In the genomic region with DNA sequence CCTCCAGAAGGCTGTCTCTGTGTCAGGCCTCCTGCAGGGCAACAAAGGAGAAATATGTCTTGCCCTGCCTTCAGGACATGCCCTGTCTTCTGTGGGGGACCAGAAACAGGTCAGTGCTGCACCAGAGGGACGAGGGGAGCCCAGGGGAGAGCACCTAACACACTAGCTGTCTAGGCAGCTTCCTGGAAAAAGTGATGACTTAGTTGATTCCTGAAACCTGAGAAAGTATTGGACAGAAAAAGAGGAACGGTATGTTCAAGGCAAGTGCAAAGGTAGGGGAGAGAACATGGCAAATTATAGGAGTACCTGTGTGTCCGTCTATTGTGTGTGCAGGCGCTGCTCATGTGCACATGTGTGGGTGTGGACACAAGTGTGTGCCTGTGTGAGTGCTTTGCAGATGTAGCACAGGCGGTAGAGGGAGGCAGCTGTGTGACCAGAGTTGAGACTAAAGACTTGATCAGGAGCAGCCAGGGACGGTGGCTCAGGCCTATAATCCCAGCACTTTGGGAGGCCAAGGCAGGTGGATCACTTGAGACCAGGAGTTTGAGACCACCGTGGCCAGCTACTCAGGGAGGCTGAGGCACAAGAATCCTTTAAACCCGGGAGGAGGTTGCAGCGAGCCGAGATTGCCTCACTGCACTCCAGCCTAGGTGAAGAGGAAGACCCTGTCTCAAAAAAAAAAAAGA, we compare ENCODE assay signal across 15 cellular contexts.
DNase-seq lines count a peak whose midpoint lies in the region; ATAC-seq, FAIRE-seq and TF ChIP-seq lines count a peak whose summit lies in the region.
"Had no signal": no experiment of that assay in that cellular context is flagged by ENCODE, and none has a peak within 500 bp of the region (broad histone marks: within the 10 kb centered on the region; RNA-seq: fewer than 3 reads in every experiment).

No MANE protein-coding gene starts in this region.

- H3K4me1 Mint-ChIP-seq in Caco-2 (ENCODE audit: low read depth, unreplicated experiment): peaks cover 6% of the 10 kb centered on the region
- peaks cover 9% of the 10 kb centered on the region for H3K4me1 Mint-ChIP-seq in activated naive CD8-positive, alpha-beta T cell treated with anti-CD3 and anti-CD28 coated beads for 36 hours
- H3K4me1 Mint-ChIP-seq in natural killer cell: peaks cover 11 to 13% of the 10 kb centered on the region in 2 donors

- no peaks in the 10 kb centered on the region for H4K20me1 ChIP-seq in osteoblast (ENCODE audit: insufficient read depth, low read length)

- H3K27me3 ChIP-seq in Caco-2 (replicated peaks; ENCODE audit: control insufficient read depth, insufficient read depth, low read length): peaks cover 4% of the 10 kb centered on the region; the same call in 1 of the 2 replicates
- no peaks in the 10 kb centered on the region for H3K27me3 ChIP-seq in tibial nerve
- H3K27me3 ChIP-seq in osteoblast (ENCODE audit: insufficient read depth, low read length): peaks cover 15% of the 10 kb centered on the region

- H3K79me2 ChIP-seq in osteoblast (ENCODE audit: insufficient read depth, low read length): no peaks in the 10 kb centered on the region

- H3K36me3 ChIP-seq in Caco-2 (ENCODE audit: control insufficient read depth, insufficient read depth, low read length): no peaks in the 10 kb centered on the region
- H3K36me3 ChIP-seq in tibial nerve: no peaks in the 10 kb centered on the region
- H3K36me3 ChIP-seq in osteoblast (ENCODE audit: insufficient read depth, low read length): no peaks in the 10 kb centered on the region
- H3K36me3 ChIP-seq: HAP-1, lower lobe of right lung had no signal

- CTCF ChIA-PET in A549 (lab: Yijun Ruan, JAX): no interaction called here
- CTCF ChIA-PET in Caco-2 (lab: Charles Lee): no interaction called here

- H3K4me2 ChIP-seq in A549: no peak overlapping the region
- no peak overlapping the region for H3K4me2 ChIP-seq in osteoblast (ENCODE audit: insufficient read depth, low read length)

- H2AFZ ChIP-seq in osteoblast (ENCODE audit: low read length): no peak overlapping the region

- H3K36me3 Mint-ChIP-seq in Caco-2 (ENCODE audit: insufficient read depth, unreplicated experiment) (no peaks in the 10 kb centered on the region), natural killer cell (no peaks in the 10 kb centered on the region)
- H3K36me3 Mint-ChIP-seq in activated naive CD8-positive, alpha-beta T cell treated with anti-CD3 and anti-CD28 coated beads for 36 hours: no peaks in the 10 kb centered on the region

- TF ChIP-seq POLR2A in A549 (IDR thresholded peaks at IDR 0.05; ENCODE audit: low read length): no peak; the same call in 1 of the 2 replicates
- TF ChIP-seq POLR2A in tibial nerve (IDR thresholded peaks at IDR 0.05): no peak

- 35% methylated on average over 10 of the region's 10 CpGs for WGBS in A549 (ENCODE audit: missing lambda C conversion rate)
- WGBS in tibial nerve, 2 donors: 85 to 86% methylated on average over 10 of the region's 10 CpGs

- intact Hi-C loops in Caco-2 (cut with micrococcal nuclease; ENCODE audit: unreplicated experiment): loop anchor here (5.0 kb wide), 1 partner anchor 197 kb away; no protein-coding TSS in a partner anchor
- intact Hi-C loops in natural killer cell (cut with micrococcal nuclease): loop anchor here (10.0 kb wide), 1 partner anchor 381 kb away; no protein-coding TSS in a partner anchor

- no peak for ATAC-seq in A549
- no peak for ATAC-seq in natural killer cell
- ATAC-seq in esophagus mucosa: no peak

- peak overlapping the region; percentile 88 for H3K4me3 Mint-ChIP-seq in Caco-2 (ENCODE audit: unreplicated experiment)
- H3K4me3 Mint-ChIP-seq in activated naive CD8-positive, alpha-beta T cell treated with anti-CD3 and anti-CD28 coated beads for 36 hours: peak overlapping the region; percentile 69
- peak overlapping the region; percentile 88 for H3K4me3 Mint-ChIP-seq in natural killer cell

- H3K27ac Mint-ChIP-seq in Caco-2 (ENCODE audit: unreplicated experiment) (no peak overlapping the region), natural killer cell (no peak overlapping the region)
- H3K27ac Mint-ChIP-seq in activated naive CD8-positive, alpha-beta T cell treated with anti-CD3 and anti-CD28 coated beads for 36 hours: no peak overlapping the region

- H3K27ac ChIP-seq in A549 (no peak overlapping the region), tibial nerve (no peak overlapping the region), osteoblast (ENCODE audit: low read depth, low read length) (no peak overlapping the region)
- H3K27ac ChIP-seq: lower lobe of right lung had no signal

- H3K4me1 ChIP-seq in A549 (0 out of 3 replicates have a peak, but pooled peaks cover 3% of the 10 kb centered on the region), Caco-2 (no peaks in the 10 kb centered on the region), tibial nerve (peaks cover 0 to 14% (median 0%) of the 10 kb centered on the region in 4 donors), osteoblast (ENCODE audit: insufficient read depth, low read length) (peaks cover 7% of the 10 kb centered on the region)
- H3K4me1 ChIP-seq: HAP-1 had no signal

- TF ChIP-seq CTCF in A549 (IDR thresholded peaks at IDR 0.05): no peak
- TF ChIP-seq CTCF in Caco-2 (IDR thresholded peaks at IDR 0.05; ENCODE audit: insufficient read depth in 1 of 2, low read depth in 1 of 2, low read length in 1 of 2, severe bottlenecking in 1 of 2, unreplicated experiment in 1 of 2): no peak
- no peak for TF ChIP-seq CTCF in natural killer cell (IDR thresholded peaks at IDR 0.05)
- TF ChIP-seq CTCF in tibial nerve (IDR thresholded peaks at IDR 0.05): no peak
- TF ChIP-seq CTCF in osteoblast (IDR thresholded peaks at IDR 0.05; ENCODE audit: extremely low read depth, low read depth, low read length): no peak

- POLR2A ChIA-PET in A549 (lab: Yijun Ruan, JAX) (no interaction called here), Caco-2 (lab: Charles Lee) (no interaction called here)

- DNase-seq in A549 (ENCODE audit: low read depth in 1 of 2, low spot score in 1 of 2): no peak
- DNase-seq in Caco-2: peak in 1 of 2 experiments; percentile 10
- DNase-seq in activated naive CD8-positive, alpha-beta T cell treated with anti-CD3 and anti-CD28 coated beads for 36 hours: no peak
- no peak for DNase-seq in natural killer cell
- DNase-seq in NCI-H226: no peak
- no peak for DNase-seq in tibial nerve (ENCODE audit: low spot score in 2 of 2)
- DNase-seq in osteoblast (ENCODE audit: insufficient read length, low spot score, missing footprints): no peak
- DNase-seq: AML-193, DND-41, lower lobe of right lung, NCI-H1105 treated with DMSO at 0.1 percent for 48 hours, nucleus accumbens, SHP77 had no signal

- FAIRE-seq in A549 (lab: Jason Lieb, UNC): no peak

- BruUV-seq in Caco-2 (replicated peaks; lab: Mats Ljungman, UMichigan): no TSS peak

- TF ChIP-seq EP300 in A549 (IDR thresholded peaks at IDR 0.05): no peak
- TF ChIP-seq EP300 in tibial nerve (IDR thresholded peaks at IDR 0.05): no peak

- TF ChIP-seq RAD21 in A549 (conservative IDR thresholded peaks at IDR 0.05 in 1 of 2, IDR thresholded peaks at IDR 0.05 in 1 of 2): no peak

- H3K9me3 Mint-ChIP-seq in Caco-2 (ENCODE audit: unreplicated experiment): no peaks in the 10 kb centered on the region
- H3K9me3 Mint-ChIP-seq in activated naive CD8-positive, alpha-beta T cell treated with anti-CD3 and anti-CD28 coated beads for 36 hours: no peaks in the 10 kb centered on the region
- H3K9me3 Mint-ChIP-seq in natural killer cell: no peaks in the 10 kb centered on the region

- H3K4me3 ChIP-seq in A549 (no peak overlapping the region), Caco-2 (ENCODE audit: low read depth, low read length) (no peak overlapping the region), tibial nerve (no peak overlapping the region), osteoblast (ENCODE audit: insufficient read depth, low read length) (no peak overlapping the region)

- no peaks in the 10 kb centered on the region for H3K9me3 ChIP-seq in A549
- H3K9me3 ChIP-seq in Caco-2: no peaks in the 10 kb centered on the region
- H3K9me3 ChIP-seq in tibial nerve: no peaks in the 10 kb centered on the region
- no peaks in the 10 kb centered on the region for H3K9me3 ChIP-seq in osteoblast (ENCODE audit: low read depth, low read length)
- H3K9me3 ChIP-seq: HAP-1, lower lobe of right lung had no signal

- H3K27me3 Mint-ChIP-seq in Caco-2 (ENCODE audit: insufficient read depth, unreplicated experiment): peaks cover 33% of the 10 kb centered on the region
- H3K27me3 Mint-ChIP-seq in activated naive CD8-positive, alpha-beta T cell treated with anti-CD3 and anti-CD28 coated beads for 36 hours: no peaks in the 10 kb centered on the region
- peaks cover 11 to 14% of the 10 kb centered on the region in 2 donors for H3K27me3 Mint-ChIP-seq in natural killer cell (ENCODE audit: low read depth in 2 of 2)

TF ChIP-seq in A549, 52 proteins besides CTCF, POLR2A, EP300 and RAD21:
- no peak for TF ChIP-seq ZC3H11A (IDR thresholded peaks at IDR 0.05)
- TF ChIP-seq, protein P1, sequence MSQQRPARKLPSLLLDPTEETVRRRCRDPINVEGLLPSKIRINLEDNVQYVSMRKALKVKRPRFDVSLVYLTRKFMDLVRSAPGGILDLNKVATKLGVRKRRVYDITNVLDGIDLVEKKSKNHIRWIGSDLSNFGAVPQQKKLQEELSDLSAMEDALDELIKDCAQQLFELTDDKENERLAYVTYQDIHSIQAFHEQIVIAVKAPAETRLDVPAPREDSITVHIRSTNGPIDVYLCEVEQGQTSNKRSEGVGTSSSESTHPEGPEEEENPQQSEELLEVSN (IDR thresholded peaks at IDR 0.05; ENCODE audit: borderline replicate concordance, low read depth): no peak
- TF ChIP-seq, protein P2, sequence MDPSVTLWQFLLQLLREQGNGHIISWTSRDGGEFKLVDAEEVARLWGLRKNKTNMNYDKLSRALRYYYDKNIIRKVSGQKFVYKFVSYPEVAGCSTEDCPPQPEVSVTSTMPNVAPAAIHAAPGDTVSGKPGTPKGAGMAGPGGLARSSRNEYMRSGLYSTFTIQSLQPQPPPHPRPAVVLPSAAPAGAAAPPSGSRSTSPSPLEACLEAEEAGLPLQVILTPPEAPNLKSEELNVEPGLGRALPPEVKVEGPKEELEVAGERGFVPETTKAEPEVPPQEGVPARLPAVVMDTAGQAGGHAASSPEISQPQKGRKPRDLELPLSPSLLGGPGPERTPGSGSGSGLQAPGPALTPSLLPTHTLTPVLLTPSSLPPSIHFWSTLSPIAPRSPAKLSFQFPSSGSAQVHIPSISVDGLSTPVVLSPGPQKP (IDR thresholded peaks at IDR 0.05; ENCODE audit: low read depth, low read length): no peak
- no peak for TF ChIP-seq CEBPB (IDR thresholded peaks at IDR 0.05)
- TF ChIP-seq ESRRA (IDR thresholded peaks at IDR 0.05; ENCODE audit: borderline replicate concordance, low read length): no peak
- TF ChIP-seq HOXB5 (CRISPR knock-in tag; IDR thresholded peaks at IDR 0.05): no peak
- TF ChIP-seq MAFK (IDR thresholded peaks at IDR 0.05; ENCODE audit: partially characterized antibody): peak; percentile 4
- TF ChIP-seq, protein P3, sequence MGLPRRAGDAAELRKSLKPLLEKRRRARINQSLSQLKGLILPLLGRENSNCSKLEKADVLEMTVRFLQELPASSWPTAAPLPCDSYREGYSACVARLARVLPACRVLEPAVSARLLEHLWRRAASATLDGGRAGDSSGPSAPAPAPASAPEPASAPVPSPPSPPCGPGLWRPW (IDR thresholded peaks at IDR 0.05): no peak
